ENCODE assay signal across 22 cellular contexts in genomic region chr17:31273511-31273910, GRCh38. TPM values are rescaled to one million over a fixed set of nuclear protein-coding genes. Genes with fewer than 3 reads are reported as not detected.
"Had no signal": no experiment of that assay in that cellular context is flagged by ENCODE, and none has a peak within 500 bp of the region (broad histone marks: within the 10 kb centered on the region; RNA-seq: fewer than 3 reads in every experiment).

No MANE protein-coding gene starts in this region.

- DNase-seq: activated CD4-positive, alpha-beta T cell treated with anti-CD3 and anti-CD28 coated beads, Interleukin-2, amount 50 U/mL, for 48 hours; activated CD4-positive, CD25-positive, alpha-beta regulatory T cell treated with anti-CD3 and anti-CD28 coated beads, Interleukin-2, amount 50 U/mL, for 72 hours; activated CD8-positive, alpha-beta memory T cell treated with anti-CD3 and anti-CD28 coated beads, Interleukin-2, amount 10 ng/mL, durations not matched to agents 7 days and 5 days; activated effector memory CD4-positive, alpha-beta T cell treated with Interleukin-2 at 50 U/mL for 16 hours; activated T-cell treated with anti-CD3 and anti-CD28 coated beads, Interleukin-2, amount 50 U/mL, for 24 hours; amniotic stem cell; brain microvascular endothelial cell; cerebellar nuclear complex; hippocampal formation; left cardiac atrium; occipital lobe; right cardiac atrium; small intestine; stimulated activated naive B cell treated with anti-CD40 and anti-IgM and Interleukin-4, amounts not matched to agents 10 μg/mL and 1 μg/mL and 100 μg/mL, for 72 hours; substantia nigra; T-helper 2 cell had no signal

- H3K27me3 Mint-ChIP-seq: activated CD8-positive, alpha-beta memory T cell treated with anti-CD3 and anti-CD28 coated beads, Interleukin-2, amount 10 ng/mL, durations not matched to agents 7 days and 5 days; activated naive CD4-positive, alpha-beta T cell treated with anti-CD3 and anti-CD28 coated beads, Interleukin-2, amount 50 U/mL, for 24 hours; activated T-cell treated with anti-CD3 and anti-CD28 coated beads, Interleukin-2, amount 50 U/mL, for 24 hours; memory B cell; natural killer cell treated with Interleukin-12 subunit alpha and Interleukin-12 subunit beta and Interleukin-15 and Interleukin-18, amount 100 ng/mL, for 72 hours; progenitor cell of endocrine pancreas; stimulated activated naive B cell treated with anti-CD40 and anti-IgM and Interleukin-4, amounts not matched to agents 10 μg/mL and 1 μg/mL and 100 μg/mL, for 72 hours had no signal

- H3K4me3 Mint-ChIP-seq: activated CD8-positive, alpha-beta memory T cell treated with anti-CD3 and anti-CD28 coated beads, Interleukin-2, amount 10 ng/mL, durations not matched to agents 7 days and 5 days; activated naive CD4-positive, alpha-beta T cell treated with anti-CD3 and anti-CD28 coated beads, Interleukin-2, amount 50 U/mL, for 24 hours; activated T-cell treated with anti-CD3 and anti-CD28 coated beads, Interleukin-2, amount 50 U/mL, for 24 hours; memory B cell; stimulated activated naive B cell treated with anti-CD40 and anti-IgM and Interleukin-4, amounts not matched to agents 10 μg/mL and 1 μg/mL and 100 μg/mL, for 72 hours had no signal

- H3K36me3 Mint-ChIP-seq: natural killer cell treated with Interleukin-12 subunit alpha and Interleukin-12 subunit beta and Interleukin-15 and Interleukin-18, amount 100 ng/mL, for 72 hours had no signal

- H3K27ac Mint-ChIP-seq: activated CD8-positive, alpha-beta memory T cell treated with anti-CD3 and anti-CD28 coated beads, Interleukin-2, amount 10 ng/mL, durations not matched to agents 7 days and 5 days; activated naive CD4-positive, alpha-beta T cell treated with anti-CD3 and anti-CD28 coated beads, Interleukin-2, amount 50 U/mL, for 24 hours; activated T-cell treated with anti-CD3 and anti-CD28 coated beads, Interleukin-2, amount 50 U/mL, for 24 hours; memory B cell; progenitor cell of endocrine pancreas; stimulated activated naive B cell treated with anti-CD40 and anti-IgM and Interleukin-4, amounts not matched to agents 10 μg/mL and 1 μg/mL and 100 μg/mL, for 72 hours had no signal

- H3K4me1 Mint-ChIP-seq: activated CD8-positive, alpha-beta memory T cell treated with anti-CD3 and anti-CD28 coated beads, Interleukin-2, amount 10 ng/mL, durations not matched to agents 7 days and 5 days; activated naive CD4-positive, alpha-beta T cell treated with anti-CD3 and anti-CD28 coated beads, Interleukin-2, amount 50 U/mL, for 24 hours; memory B cell had no signal

- H3K9me3 Mint-ChIP-seq: activated naive CD4-positive, alpha-beta T cell treated with anti-CD3 and anti-CD28 coated beads, Interleukin-2, amount 50 U/mL, for 24 hours; activated T-cell treated with anti-CD3 and anti-CD28 coated beads, Interleukin-2, amount 50 U/mL, for 24 hours; memory B cell; natural killer cell treated with Interleukin-12 subunit alpha and Interleukin-12 subunit beta and Interleukin-15 and Interleukin-18, amount 100 ng/mL, for 72 hours; stimulated activated naive B cell treated with anti-CD40 and anti-IgM and Interleukin-4, amounts not matched to agents 10 μg/mL and 1 μg/mL and 100 μg/mL, for 72 hours had no signal

- H3K27me3 ChIP-seq: brain microvascular endothelial cell had no signal

- H3K27ac ChIP-seq: brain microvascular endothelial cell had no signal

RNA-seq across cellular contexts. Expression of gene OMG, which starts 23.5 kb away (rescaled TPM):
- total RNA-seq: glomerular endothelial cell, progenitor cell of endocrine pancreas, right cardiac atrium, ureter had no signal

RNA-seq across cellular contexts. Expression of gene EVI2B, which starts 40.3 kb away (rescaled TPM):
- total RNA-seq: progenitor cell of endocrine pancreas had no signal

RNA-seq across cellular contexts. Expression of gene EVI2A, which starts 47.9 kb away (rescaled TPM):
- total RNA-seq: progenitor cell of endocrine pancreas had no signal
